1 cellular context compared by ENCODE assay signal in genomic region chr15:34994925-34995324, GRCh38.
TF ChIP-seq lines count a peak whose summit lies in the region.

No MANE protein-coding gene starts in this region.

TF ChIP-seq in H1, 55 proteins besides CTCF, POLR2A, EP300 and RAD21:
- TF ChIP-seq RNF2 (IDR thresholded peaks at IDR 0.05; ENCODE audit: borderline replicate concordance, low read depth, low read length, missing control alignments, poor library complexity, severe bottlenecking) (no peak), NANOG (IDR thresholded peaks at IDR 0.05; ENCODE audit: insufficient read depth, low read depth, low read length, poor library complexity, severe bottlenecking) (peak; percentile 42)
TF ChIP-seq in H1: peak in this region for 1.
